In the genomic region with DNA sequence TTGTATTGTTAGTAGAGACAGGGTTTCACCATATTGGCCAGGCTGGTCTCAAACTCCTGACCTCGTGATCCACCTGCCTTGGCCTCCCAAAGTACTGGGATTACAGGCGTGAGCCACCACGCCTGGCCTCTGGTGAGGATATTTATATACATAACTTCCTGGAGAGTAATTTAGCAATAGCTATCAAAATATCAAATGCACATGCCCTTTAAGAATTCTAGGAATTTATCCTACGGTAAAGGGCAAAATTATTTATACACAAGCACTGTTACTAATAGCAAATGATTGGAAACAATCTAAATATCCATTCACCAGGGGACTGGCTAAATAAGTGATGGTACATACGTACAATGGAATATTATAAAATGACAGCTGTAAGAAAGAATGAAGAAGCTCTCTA, we compare ENCODE assay signal across 8 cellular contexts. TPM values are rescaled to one million over a fixed set of nuclear protein-coding genes. Genes with fewer than 3 reads are reported as not detected.
DNase-seq lines count a peak whose midpoint lies in the region; ATAC-seq and TF ChIP-seq lines count a peak whose summit lies in the region.
"Not testable (repeated sequence)": the region's sequence is repeated elsewhere in the genome, so short reads cannot be mapped to it uniquely, and the experiment has no call there.

No MANE protein-coding gene starts in this region.

- H3K4me1 ChIP-seq in HCT116 (ENCODE audit: control insufficient read depth in 1 of 2, insufficient read depth in 2 of 2, low read length in 2 of 2) (peaks cover 33 to 57% of the 10 kb centered on the region in 2 experiments), RWPE2 (ENCODE audit: insufficient read depth, poor library complexity, severe bottlenecking) (peaks cover 21% of the 10 kb centered on the region), left ventricle myocardium inferior (peaks cover 43% of the 10 kb centered on the region), tibial artery (peaks cover 0 to 31% (median 14%) of the 10 kb centered on the region in 4 donors)
- H3K4me1 ChIP-seq in colonic mucosa = not testable (repeated sequence)

- peaks cover 30% of the 10 kb centered on the region for H3K4me1 Mint-ChIP-seq in activated naive CD8-positive, alpha-beta T cell (ENCODE audit: low read depth)
- H3K4me1 Mint-ChIP-seq in osteocyte (ENCODE audit: unreplicated experiment) = peaks cover 29% of the 10 kb centered on the region

- not testable (repeated sequence) for H3K27me3 ChIP-seq in HCT116 (ENCODE audit: insufficient read depth, low read length); RWPE2 (ENCODE audit: insufficient read depth, poor library complexity, severe bottlenecking); colonic mucosa; left ventricle myocardium inferior (ENCODE audit: low read depth); tibial artery

- H3K4me3 Mint-ChIP-seq in activated naive CD8-positive, alpha-beta T cell; osteocyte (ENCODE audit: unreplicated experiment): not testable (repeated sequence)

- not testable (repeated sequence) for H3K9me3 ChIP-seq in HCT116 (ENCODE audit: control insufficient read depth in 1 of 2, insufficient read depth in 1 of 2, low read depth in 1 of 2, low read length in 2 of 2); RWPE2 (ENCODE audit: severe bottlenecking); colonic mucosa; left ventricle myocardium inferior (replicated peaks); tibial artery

- DNase-seq in AG10803 (ENCODE audit: low read depth) = peak; percentile 16
- not testable (repeated sequence) for DNase-seq in HCT116 (ENCODE audit: low read depth, low spot score); RWPE2 (ENCODE audit: low spot score); colonic mucosa; left ventricle myocardium inferior; osteocyte (ENCODE audit: extremely low spot score, unreplicated experiment); tibial artery

- peak overlapping the region; percentile 67 for H3K9ac ChIP-seq in HCT116 (ENCODE audit: low read length)
- H3K9ac ChIP-seq in colonic mucosa (ENCODE audit: low read depth in 2 of 2, low read length in 2 of 2) = not testable (repeated sequence)

- not testable (repeated sequence) for H3K27me3 Mint-ChIP-seq in activated naive CD8-positive, alpha-beta T cell; osteocyte (ENCODE audit: unreplicated experiment)

- not testable (repeated sequence) for BruUV-seq in HCT116 (replicated peaks; lab: Mats Ljungman, UMichigan)

- not testable (repeated sequence) for H2AFZ ChIP-seq in HCT116 (ENCODE audit: low read depth, low read length, poor library complexity, severe bottlenecking)

- POLR2A ChIA-PET in HCT116 (lab: Charles Lee) = interaction anchor here (1.8 kb wide), 1 partner anchor 38 kb away, joined by 4 read pairs; no protein-coding TSS in a partner anchor

- CTCF ChIA-PET in HCT116 (lab: Charles Lee) = not testable (repeated sequence)

- TF ChIP-seq POLR2A in HCT116 (IDR thresholded peaks at IDR 0.05; ENCODE audit: borderline replicate concordance, extremely low read depth, insufficient read depth, insufficient read length) = not testable (repeated sequence)

- peaks cover 11% of the 10 kb centered on the region for H3K79me2 ChIP-seq in HCT116 (ENCODE audit: insufficient read depth, low read length)

- peak overlapping the region; percentile 72; the same call in 1 of the 2 replicates for H3K4me2 ChIP-seq in HCT116 (ENCODE audit: low read length)

- RAD21 ChIA-PET in HCT116 (lab: Charles Lee; ENCODE audit: low non-redundant PET in 1 of 2, low total read pairs in 2 of 2, uncharacterized antibody in 2 of 2, unreplicated experiment in 2 of 2) = not testable (repeated sequence)

- H3K27ac ChIP-seq in HCT116 (ENCODE audit: low read depth, low read length) (peak overlapping the region; percentile 94; the same call in 1 of the 2 replicates), RWPE2 (ENCODE audit: poor library complexity, severe bottlenecking) (peak overlapping the region; percentile 88), colonic mucosa (peak overlapping the region; percentile 63), left ventricle myocardium inferior (replicated peaks) (peak overlapping the region; percentile 95), tibial artery (peak overlapping the region; percentile 80 to 84)

- H3K4me3 ChIP-seq in AG10803 (ENCODE audit: low read length); HCT116 (replicated peaks in 1 of 2; ENCODE audit: low read depth in 1 of 2, low read length in 2 of 2); RWPE2 (ENCODE audit: severe bottlenecking); colonic mucosa; left ventricle myocardium inferior; tibial artery: not testable (repeated sequence)

- TF ChIP-seq CTCF in AG10803 (conservative IDR thresholded peaks at IDR 0.05; ENCODE audit: low read length); HCT116 (IDR thresholded peaks at IDR 0.05 in 2 of 3, conservative IDR thresholded peaks at IDR 0.05 in 1 of 3; ENCODE audit: borderline replicate concordance in 1 of 3, insufficient read depth in 1 of 3, low read depth in 2 of 3, low read length in 2 of 3); RWPE2 (IDR thresholded peaks at IDR 0.05; ENCODE audit: poor library complexity, severe bottlenecking); colonic mucosa (IDR thresholded peaks at IDR 0.05); left ventricle myocardium inferior (IDR thresholded peaks at IDR 0.05; ENCODE audit: borderline replicate concordance); osteocyte (IDR thresholded peaks at IDR 0.05); tibial artery (IDR thresholded peaks at IDR 0.05): not testable (repeated sequence)

- ATAC-seq in HCT116; RWPE2 (ENCODE audit: low read depth): not testable (repeated sequence)

- H3K36me3 Mint-ChIP-seq in activated naive CD8-positive, alpha-beta T cell; osteocyte (ENCODE audit: unreplicated experiment): not testable (repeated sequence)

- H3K9me2 ChIP-seq in HCT116 (ENCODE audit: insufficient read depth) = not testable (repeated sequence)

- not testable (repeated sequence) for H3K9me3 Mint-ChIP-seq in activated naive CD8-positive, alpha-beta T cell (ENCODE audit: low read depth); osteocyte (ENCODE audit: unreplicated experiment)

- H3K27ac Mint-ChIP-seq in activated naive CD8-positive, alpha-beta T cell = peak overlapping the region; percentile 22
- peak overlapping the region; percentile 96 for H3K27ac Mint-ChIP-seq in osteocyte (ENCODE audit: unreplicated experiment)

- not testable (repeated sequence) for TF ChIP-seq RAD21 in HCT116 (IDR thresholded peaks at IDR 0.05; ENCODE audit: low read depth)

- not testable (repeated sequence) for H3K36me3 ChIP-seq in HCT116 (ENCODE audit: control insufficient read depth in 1 of 2, insufficient read depth in 2 of 2, low read length in 2 of 2); colonic mucosa; left ventricle myocardium inferior; tibial artery
- peaks cover 18% of the 10 kb centered on the region for H3K36me3 ChIP-seq in RWPE2 (ENCODE audit: low read depth)

- H4K20me1 ChIP-seq in HCT116 (ENCODE audit: insufficient read depth) = not testable (repeated sequence)

- intact Hi-C loops in HCT116 (cut with micrococcal nuclease); colonic mucosa (cut with DNase I); left ventricle myocardium inferior (cut with micrococcal nuclease): not testable (repeated sequence)
- intact Hi-C loops in tibial artery (cut with DNase I; ENCODE audit: low total_unique reads) = loop anchor here (5.0 kb wide), 1 partner anchor 41 kb away; no protein-coding TSS in a partner anchor

RNA-seq across cellular contexts. Expression of a gene that starts 25.7 kb away (rescaled TPM):
- total RNA-seq in HCT116 (2021; ENCODE audit: unreplicated experiment) = 21.4 TPM
- polyA plus RNA-seq in HCT116 (2012) = 11.8 and 13.4 TPM in 2 replicates
- total RNA-seq in colonic mucosa = 10 to 100 TPM; 16.8 to 18.7 TPM
- 23.3 TPM for total RNA-seq in left ventricle myocardium inferior
- 30.3 and 30.7 TPM in 2 replicates for total RNA-seq in osteocyte

RNA-seq across cellular contexts. Expression of a gene that starts 38.7 kb away (rescaled TPM):
- 70.7 TPM for total RNA-seq in HCT116 (2021; ENCODE audit: unreplicated experiment)
- polyA plus RNA-seq in HCT116 (2012) = 16.1 and 24.0 TPM in 2 replicates
- total RNA-seq in colonic mucosa = 10 to 100 TPM; 27.1 to 37.7 TPM
- 78.7 TPM for total RNA-seq in left ventricle myocardium inferior
- 67.2 and 84.3 TPM in 2 replicates for total RNA-seq in osteocyte
